ENCODE assay signal across 17 cellular contexts in the genomic region with DNA sequence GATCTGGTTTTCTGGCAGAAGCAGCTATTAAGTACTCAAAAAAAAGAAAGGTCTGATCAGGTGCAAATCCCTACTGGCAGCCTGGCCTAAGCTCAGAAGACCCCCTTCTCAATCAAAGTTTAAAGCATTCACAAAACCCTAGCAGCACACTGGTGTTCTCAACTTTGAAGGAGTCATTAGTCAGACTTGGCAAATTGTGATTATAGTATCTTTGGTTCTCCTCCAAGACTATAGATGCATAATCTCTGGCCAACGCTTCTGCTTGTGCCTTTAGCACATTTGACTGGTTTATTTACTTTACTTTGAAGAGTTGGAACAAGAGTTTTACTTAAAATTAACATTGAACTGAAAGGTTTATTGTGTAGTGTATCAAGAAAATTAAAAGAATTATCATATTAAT.
DNase-seq lines count a peak whose midpoint lies in the region; TF ChIP-seq lines count a peak whose summit lies in the region.
"Had no signal": no experiment of that assay in that cellular context is flagged by ENCODE, and none has a peak within 500 bp of the region (broad histone marks: within the 10 kb centered on the region; RNA-seq: fewer than 3 reads in every experiment).

No MANE protein-coding gene starts in this region.

- in situ Hi-C loops in astrocyte of the spinal cord (cut with HindIII; ENCODE audit: low sequenced_read_pairs): no loop called here

- H3K4me3 ChIP-seq in astrocyte of the spinal cord (ENCODE audit: low read depth, low read length) (no peak overlapping the region), fibroblast of the aortic adventitia (ENCODE audit: low read depth, low read length) (no peak overlapping the region)
- H3K4me3 ChIP-seq: SJCRH30 had no signal

- DNase-seq in D341Med (ENCODE audit: low spot score) (peak; percentile 34), M059J (ENCODE audit: low read depth) (peak; percentile 41), astrocyte of the spinal cord (ENCODE audit: low read depth, low spot score) (peak; percentile 39), fibroblast of the aortic adventitia (ENCODE audit: low read depth) (peak; percentile 55), DMS53 treated with DMSO at 0.1 percent for 48 hours (lab: John Stamatoyannopoulos, UW; ENCODE audit: unreplicated experiment) (no peak), activated T-cell treated with anti-CD3 and anti-CD28 coated beads for 4 hours (no peak)
- DNase-seq in stimulated activated CD4-positive, alpha-beta T cell treated with anti-CD3 and anti-CD28 coated beads, Interleukin-15, amount 100 ng/mL, for 24 hours: no peak
- DNase-seq: Calu3; CD8-positive, alpha-beta memory T cell; DMS79; KBM-7; NCI-H1092 treated with DMSO at 0.1 percent for 48 hours; NCI-H146; NCI-H2029 treated with DMSO at 0.1 percent for 48 hours; NCI-H345; NCI-H526; SJCRH30 had no signal

- TF ChIP-seq CTCF in astrocyte of the spinal cord (IDR thresholded peaks at IDR 0.05; ENCODE audit: low read depth, low read length): no peak
- TF ChIP-seq CTCF in fibroblast of the aortic adventitia (IDR thresholded peaks at IDR 0.05; ENCODE audit: insufficient read depth, low read length): no peak

Comparison
In these comparisons a context has a peak if more than half of its experiments do, and no peak if none do; other contexts are left out.
1. DNase-seq: peak in D341Med (single experiment), M059J (single experiment), astrocyte of the spinal cord (single experiment) and fibroblast of the aortic adventitia (single experiment); none in DMS53 treated with DMSO at 0.1 percent for 48 hours (single experiment), stimulated activated CD4-positive, alpha-beta T cell treated with anti-CD3 and anti-CD28 coated beads, Interleukin-15, amount 100 ng/mL, for 24 hours (single experiment) and activated T-cell treated with anti-CD3 and anti-CD28 coated beads for 4 hours (single experiment).